In the genomic region with DNA sequence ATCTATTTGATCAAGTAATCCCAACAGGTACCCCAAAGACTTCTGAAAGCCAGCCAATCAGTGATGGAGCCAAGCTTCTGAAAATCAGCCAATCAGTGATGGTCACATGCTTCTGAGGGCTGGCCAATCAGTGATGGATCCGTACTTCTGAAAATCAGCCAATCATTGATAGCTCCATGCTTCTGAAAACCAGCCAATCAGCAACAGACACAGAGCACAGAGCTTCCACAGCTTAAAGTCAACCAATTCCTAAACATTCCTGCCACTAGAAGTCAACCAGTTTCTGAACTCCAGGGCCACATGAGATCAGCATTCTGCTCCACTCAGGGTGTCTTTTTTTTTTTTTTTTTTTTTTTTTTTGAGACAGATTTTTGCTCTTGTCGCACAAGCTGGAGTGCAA, we compare ENCODE assay signal across 10 cellular contexts. TPM values are rescaled to one million over a fixed set of nuclear protein-coding genes. Genes with fewer than 3 reads are reported as not detected.
DNase-seq lines count a peak whose midpoint lies in the region; ATAC-seq, FAIRE-seq and TF ChIP-seq lines count a peak whose summit lies in the region.
"Had no signal": no experiment of that assay in that cellular context is flagged by ENCODE, and none has a peak within 500 bp of the region (broad histone marks: within the 10 kb centered on the region; RNA-seq: fewer than 3 reads in every experiment).

No MANE protein-coding gene starts in this region.

- ATAC-seq in HG02571 (IDR thresholded peaks at IDR 0.05; ENCODE audit: unreplicated experiment) (no peak), GM21717 (IDR thresholded peaks at IDR 0.05; ENCODE audit: unreplicated experiment) (no peak)
- ATAC-seq: stimulated activated effector memory CD8-positive, alpha-beta T cell treated with anti-CD3 and anti-CD28 coated beads, Interleukin-12 subunit alpha, Interleukin-12 subunit beta, amount 100 ng/mL, for 72 hours had no signal

- H3K9me3 ChIP-seq in PC-9 (ENCODE audit: insufficient read depth, low read depth) (no peaks in the 10 kb centered on the region), kidney (ENCODE audit: control insufficient read depth in 1 of 2, low read length in 2 of 2) (no peaks in the 10 kb centered on the region)

- H3K4me1 ChIP-seq in PC-9 (replicated peaks; ENCODE audit: insufficient read depth) (no peaks in the 10 kb centered on the region), kidney (ENCODE audit: control insufficient read depth in 1 of 2, insufficient read depth in 1 of 2, low read depth in 1 of 2, low read length in 2 of 2) (no peaks in the 10 kb centered on the region)

- H3K4me3 ChIP-seq in PC-9 (no peak overlapping the region), kidney (ENCODE audit: low read length in 2 of 2) (no peak overlapping the region)

- POLR2A ChIA-PET in PC-9 (lab: Charles Lee; ENCODE audit: unreplicated experiment) = interaction anchor here (0.7 kb wide), 1 partner anchor 339 kb away, joined by 13 read pairs; no protein-coding TSS in a partner anchor

- no peak overlapping the region for H3K27ac ChIP-seq in PC-9
- no peak overlapping the region for H3K27ac ChIP-seq in kidney (ENCODE audit: low read depth in 2 of 2, low read length in 2 of 2)

- H3K36me3 ChIP-seq in PC-9 (ENCODE audit: low read depth) (no peaks in the 10 kb centered on the region), kidney (ENCODE audit: control insufficient read depth in 1 of 2, insufficient read depth in 2 of 2, low read length in 2 of 2) (no peaks in the 10 kb centered on the region)

- no peak overlapping the region for H3K9ac ChIP-seq in kidney (ENCODE audit: low read length in 2 of 2)

- peak; percentile 55 for TF ChIP-seq CTCF in PC-9 (conservative IDR thresholded peaks at IDR 0.05)
- no peak for TF ChIP-seq CTCF in kidney (IDR thresholded peaks at IDR 0.05; ENCODE audit: borderline replicate concordance, extremely low read depth, insufficient read depth)

- DNase-seq in GM04504 (ENCODE audit: low read depth) (peak; percentile 46), PC-9 (peak in 1 of 2 experiments; percentile 89), foreskin melanocyte (peak; percentile 42), kidney (no peak)
- DNase-seq: hypothalamus, NCI-H1092 treated with DMSO at 0.1 percent for 48 hours had no signal

- H4K20me1 ChIP-seq in PC-9 (ENCODE audit: insufficient read depth) = no peaks in the 10 kb centered on the region

- no peaks in the 10 kb centered on the region for H3K9me2 ChIP-seq in PC-9 (ENCODE audit: insufficient read depth)

- H3K27me3 ChIP-seq in PC-9 (ENCODE audit: insufficient read depth, low read depth) = no peaks in the 10 kb centered on the region

- no peak overlapping the region for H2AFZ ChIP-seq in PC-9

- H3F3A ChIP-seq in PC-9 (ENCODE audit: insufficient read depth, low read depth) = peaks cover 14% of the 10 kb centered on the region; the same call in 1 of the 2 replicates

- FAIRE-seq in kidney (lab: Jason Lieb, UNC) = no peak

- intact Hi-C loops in PC-9 (cut with micrococcal nuclease; ENCODE audit: unreplicated experiment) (no loop called here), kidney (cut with DNase I) (no loop called here)

- H3K79me2 ChIP-seq in PC-9 (ENCODE audit: low read depth) = no peaks in the 10 kb centered on the region

- CTCF ChIA-PET in PC-9 (lab: Charles Lee) = interaction anchor here (0.6 to 1.7 kb wide), 10 partner anchors 23 to 283 kb away, joined by 3 to 11 read pairs (median 4); partner anchors contain the start of genes BAX and NTF4

- no TSS peak for BruUV-seq in PC-9 (replicated peaks; lab: Mats Ljungman, UMichigan)

- H3K4me2 ChIP-seq in PC-9 = no peak overlapping the region

RNA-seq across cellular contexts. Expression of gene HSD17B14, which starts 8.2 kb away (rescaled TPM):
- 20.7 and 33.6 TPM in 2 replicates for total RNA-seq in PC-9 (2021)
- 5.2 TPM for total RNA-seq in kidney
- 141 TPM for polyA plus RNA-seq in kidney (ENCODE audit: insufficient read depth, low read depth, low replicate concordance)

RNA-seq across cellular contexts. Expression of gene PLEKHA4, which starts 23.9 kb away (rescaled TPM):
- total RNA-seq in PC-9 (2021) (0.79 and 1.8 TPM in 2 replicates), kidney (79.1 TPM)
- 22.9 TPM for polyA plus RNA-seq in kidney (ENCODE audit: insufficient read depth, low read depth, low replicate concordance)

RNA-seq across cellular contexts. Expression of gene PPP1R15A, which starts 27.7 kb away (rescaled TPM):
- 49.5 and 53.6 TPM in 2 replicates for total RNA-seq in PC-9 (2021)
- total RNA-seq in kidney = 45.1 TPM
- polyA plus RNA-seq in kidney (ENCODE audit: insufficient read depth, low read depth, low replicate concordance) = 24.7 TPM

RNA-seq across cellular contexts. Expression of gene BCAT2, which starts 33.6 kb away (rescaled TPM):
- 69.7 and 70.5 TPM in 2 replicates for total RNA-seq in PC-9 (2021)
- total RNA-seq in kidney = 55.3 TPM
- polyA plus RNA-seq in kidney (ENCODE audit: insufficient read depth, low read depth, low replicate concordance) = 69.4 TPM

RNA-seq across cellular contexts. Expression of gene TULP2, which starts 54.1 kb away (rescaled TPM):
- total RNA-seq in PC-9 (2021) (not detected in 2 replicates), kidney (not detected)
- polyA plus RNA-seq in kidney (ENCODE audit: insufficient read depth, low read depth, low replicate concordance) = not detected
- total RNA-seq: T-helper 2 cell treated with Interferon-gamma antibody and Interleukin-4, amounts not matched to agents 100 ng/mL and 5 ng/mL, for 36 hours had no signal

Comparison
In these comparisons a context has a peak if more than half of its experiments do, and no peak if none do; other contexts are left out.
1. RNA of gene PLEKHA4, which starts 23.9 kb away (total RNA-seq): 79.1 TPM in kidney (single experiment); 0.79 to 1.8 TPM in PC-9; every median in the first group is over 10 times any median in the second.